34 cellular contexts compared by ENCODE assay signal in genomic region chr18:74511823-74512222, GRCh38. TPM values are rescaled to one million over a fixed set of nuclear protein-coding genes. Genes with fewer than 3 reads are reported as not detected.
DNase-seq lines count a peak whose midpoint lies in the region; ATAC-seq and TF ChIP-seq lines count a peak whose summit lies in the region.
"Had no signal": no experiment of that assay in that cellular context is flagged by ENCODE, and none has a peak within 500 bp of the region (broad histone marks: within the 10 kb centered on the region; RNA-seq: fewer than 3 reads in every experiment).

No MANE protein-coding gene starts in this region.

- H3K36me3 ChIP-seq in sigmoid colon (peaks cover 6 to 92% (median 70%) of the 10 kb centered on the region in 4 donors), gastroesophageal sphincter (peaks cover 0 to 98% of the 10 kb centered on the region in 2 donors)
- H3K36me3 ChIP-seq: ovary had no signal

- H3K27me3 ChIP-seq in sigmoid colon (no peaks in the 10 kb centered on the region), gastroesophageal sphincter (no peaks in the 10 kb centered on the region)
- H3K27me3 ChIP-seq: hepatocyte, ovary, SJSA1, upper lobe of left lung had no signal

- H3K4me3 ChIP-seq in sigmoid colon = no peak overlapping the region
- H3K4me3 ChIP-seq in gastroesophageal sphincter = no peak overlapping the region
- H3K4me3 ChIP-seq: A549, GM23338, hepatocyte, K562, ovary, SJSA1, upper lobe of left lung had no signal

- TF ChIP-seq CTCF in sigmoid colon (IDR thresholded peaks at IDR 0.05) (no peak), gastroesophageal sphincter (IDR thresholded peaks at IDR 0.05) (no peak)

- TF ChIP-seq POLR2A in sigmoid colon (IDR thresholded peaks at IDR 0.05) = no peak
- TF ChIP-seq POLR2A in gastroesophageal sphincter (IDR thresholded peaks at IDR 0.05) = no peak

- H3K9me3 ChIP-seq in sigmoid colon (no peaks in the 10 kb centered on the region), gastroesophageal sphincter (no peaks in the 10 kb centered on the region)
- H3K9me3 ChIP-seq: A549, ovary, SJSA1, upper lobe of left lung had no signal

- peak; percentile 42 for DNase-seq in Ammon's horn (ENCODE audit: low spot score)
- DNase-seq in islet precursor cell = peak; percentile 24
- DNase-seq in sigmoid colon = peak; percentile 29
- no peak for DNase-seq in SIG-M5 treated with dmso at 0.1 percent for 504 hours (lab: John Stamatoyannopoulos, UW; ENCODE audit: unreplicated experiment)
- DNase-seq in HuH-7 (ENCODE audit: low spot score) = no peak
- no peak for DNase-seq in activated naive CD4-positive, alpha-beta T cell treated with anti-CD3 and anti-CD28 coated beads for 36 hours
- DNase-seq: activated CD4-positive, alpha-beta T cell treated with anti-CD3 and anti-CD28 coated beads, Interleukin-2, amount 10 ng/mL, durations not matched to agents 7 days and 5 days; activated naive CD4-positive, alpha-beta T cell treated with Interleukin-2 at 50 U/mL for 16 hours; activated T-cell treated with anti-CD3 and anti-CD28 coated beads, Interleukin-2, amount 50 U/mL, for 48 hours; AML-193; CD4-positive, alpha-beta T cell; cerebellar nuclear complex; DMS79 treated with DMSO at 0.1 percent for 48 hours; GDM1; mammary epithelial cell; NCI-H1092; NCI-H1694; ovary; stimulated activated CD4-positive, alpha-beta T cell treated with anti-CD3 and anti-CD28 coated beads, Interleukin-4, amount 100 ng/mL, for 24 hours; upper lobe of left lung; WERI-Rb-1 had no signal

- no peaks in the 10 kb centered on the region for H3K27me3 Mint-ChIP-seq in activated naive CD4-positive, alpha-beta T cell treated with anti-CD3 and anti-CD28 coated beads for 36 hours (ENCODE audit: low read depth)
- H3K27me3 Mint-ChIP-seq: activated CD4-positive, alpha-beta T cell treated with anti-CD3 and anti-CD28 coated beads, Interleukin-2, amount 10 ng/mL, durations not matched to agents 7 days and 5 days; CD4-positive, alpha-beta T cell had no signal

- peak overlapping the region; percentile 95 for H3K27ac ChIP-seq in angular gyrus (ENCODE audit: low read depth, low read length)
- no peak overlapping the region for H3K27ac ChIP-seq in sigmoid colon
- no peak overlapping the region for H3K27ac ChIP-seq in gastroesophageal sphincter
- H3K27ac ChIP-seq: A549, hepatocyte, ovary, SJSA1, upper lobe of left lung, WERI-Rb-1 had no signal

- no peak for ATAC-seq in gastroesophageal sphincter
- ATAC-seq: A549, GM23338, K562, left colon, right cardiac atrium had no signal

- H3K27ac Mint-ChIP-seq in activated naive CD4-positive, alpha-beta T cell treated with anti-CD3 and anti-CD28 coated beads for 36 hours = no peak overlapping the region
- H3K27ac Mint-ChIP-seq: activated CD4-positive, alpha-beta T cell treated with anti-CD3 and anti-CD28 coated beads, Interleukin-2, amount 10 ng/mL, durations not matched to agents 7 days and 5 days; CD4-positive, alpha-beta T cell had no signal

- no peaks in the 10 kb centered on the region for H3K4me1 Mint-ChIP-seq in activated naive CD4-positive, alpha-beta T cell treated with anti-CD3 and anti-CD28 coated beads for 36 hours (ENCODE audit: low read depth)

- H3K4me1 ChIP-seq in sigmoid colon (no peaks in the 10 kb centered on the region), gastroesophageal sphincter (peaks cover 0 to 6% (median 0%) of the 10 kb centered on the region in 3 donors)
- H3K4me1 ChIP-seq: A549, SJSA1, upper lobe of left lung had no signal

- H3K9me3 Mint-ChIP-seq in activated naive CD4-positive, alpha-beta T cell treated with anti-CD3 and anti-CD28 coated beads for 36 hours = no peaks in the 10 kb centered on the region
- H3K9me3 Mint-ChIP-seq: activated CD4-positive, alpha-beta T cell treated with anti-CD3 and anti-CD28 coated beads, Interleukin-2, amount 10 ng/mL, durations not matched to agents 7 days and 5 days; CD4-positive, alpha-beta T cell; GM23338 had no signal

- H3K36me3 Mint-ChIP-seq in activated naive CD4-positive, alpha-beta T cell treated with anti-CD3 and anti-CD28 coated beads for 36 hours (ENCODE audit: low read depth) = peaks cover 43% of the 10 kb centered on the region

- intact Hi-C loops in sigmoid colon (cut with DNase I) = no loop called here
- intact Hi-C loops in activated naive CD4-positive, alpha-beta T cell treated with anti-CD3 and anti-CD28 coated beads for 36 hours (cut with micrococcal nuclease) = no loop called here

- TF ChIP-seq EP300 in sigmoid colon (IDR thresholded peaks at IDR 0.05) (no peak), gastroesophageal sphincter (IDR thresholded peaks at IDR 0.05) (no peak)

- CTCF ChIA-PET in activated naive CD4-positive, alpha-beta T cell treated with anti-CD3 and anti-CD28 coated beads for 36 hours (lab: Charles Lee) = interaction anchor here (0.6 to 2.4 kb wide), 3 partner anchors 40 to 50 kb away, joined by 3 to 12 read pairs (median 3); no protein-coding TSS in a partner anchor

- no peak overlapping the region for H3K4me3 Mint-ChIP-seq in activated naive CD4-positive, alpha-beta T cell treated with anti-CD3 and anti-CD28 coated beads for 36 hours
- H3K4me3 Mint-ChIP-seq: activated CD4-positive, alpha-beta T cell treated with anti-CD3 and anti-CD28 coated beads, Interleukin-2, amount 10 ng/mL, durations not matched to agents 7 days and 5 days; CD4-positive, alpha-beta T cell; GM23338 had no signal

- WGBS in sigmoid colon, 2 donors = 93 to 95% methylated on average over 7 of the region's 7 CpGs
- WGBS in gastroesophageal sphincter (ENCODE audit: low coverage in 1 of 2), 2 donors = 67 to 100% methylated on average over 1 of the region's 7 CpGs

RNA-seq across cellular contexts. Expression of gene CNDP2, which starts 15.7 kb away (rescaled TPM):
- total RNA-seq in sigmoid colon (10 to 100 TPM; 29.3 to 53.5 (median 46.4) TPM), gastroesophageal sphincter (10 to 100 TPM; 37.5 to 48.9 (median 48.0) TPM)
- polyA plus RNA-seq in sigmoid colon = 100 to 1,000 TPM; 114 to 179 (median 132) TPM
- total RNA-seq in activated naive CD4-positive, alpha-beta T cell treated with anti-CD3 and anti-CD28 coated beads for 36 hours = 100 to 1,000 TPM; 101 to 107 TPM

RNA-seq across cellular contexts. Expression of gene CNDP1, which starts 22.5 kb away (rescaled TPM):
- total RNA-seq in sigmoid colon = not detected
- under 1 TPM in 2 of 3 donors, not detected in 1; 0.10 to 0.60 TPM for polyA plus RNA-seq in sigmoid colon
- not detected for total RNA-seq in activated naive CD4-positive, alpha-beta T cell treated with anti-CD3 and anti-CD28 coated beads for 36 hours
- under 1 TPM in 1 of 4 donors, not detected in 3; 0.15 TPM for total RNA-seq in gastroesophageal sphincter
- total RNA-seq: activated CD4-positive, alpha-beta T cell treated with anti-CD3 and anti-CD28 coated beads, Interleukin-2, amount 10 ng/mL, durations not matched to agents 7 days and 5 days; activated CD8-positive, alpha-beta memory T cell treated with anti-CD3 and anti-CD28 coated beads for 36 hours; hepatocyte; K562; left colon; NCI-H460; right cardiac atrium; RPMI7951; SJSA1; upper lobe of left lung had no signal
- polyA plus RNA-seq: K562, mammary epithelial cell had no signal

RNA-seq across cellular contexts. Expression of gene DIPK1C, which starts 54.7 kb away (rescaled TPM):
- total RNA-seq in sigmoid colon (1 to 10 TPM in 2 of 4 donors, under 1 TPM in 1, not detected in 1; 0.82 to 1.1 (median 1.1) TPM), gastroesophageal sphincter (under 1 TPM in 2 of 4 donors, not detected in 2; 0.13 to 0.42 TPM)
- under 1 TPM in 1 of 3 donors, not detected in 2; 0.48 TPM for polyA plus RNA-seq in sigmoid colon
- total RNA-seq in activated naive CD4-positive, alpha-beta T cell treated with anti-CD3 and anti-CD28 coated beads for 36 hours = not detected
- total RNA-seq: activated CD4-positive, alpha-beta T cell treated with anti-CD3 and anti-CD28 coated beads, Interleukin-2, amount 10 ng/mL, durations not matched to agents 7 days and 5 days; activated CD8-positive, alpha-beta memory T cell treated with anti-CD3 and anti-CD28 coated beads for 36 hours; CD4-positive, alpha-beta T cell; mammary epithelial cell; NCI-H460; RPMI7951; SJSA1 had no signal
- polyA plus RNA-seq: A549, GM23338, mammary epithelial cell, neural cell had no signal

Comparison
In these comparisons a context has a peak if more than half of its experiments do, and no peak if none do; other contexts are left out.
1. DNase-seq: peak in Ammon's horn (single experiment), islet precursor cell (single experiment) and sigmoid colon (single experiment); none in SIG-M5 treated with dmso at 0.1 percent for 504 hours (single experiment), HuH-7 (single experiment) and activated naive CD4-positive, alpha-beta T cell treated with anti-CD3 and anti-CD28 coated beads for 36 hours (single experiment).